ENCODE assay signal across 3 cellular contexts in genomic region chr5:68946728-68947127, GRCh38.
"Had no signal": no experiment of that assay in that cellular context is flagged by ENCODE, and none has a peak within 500 bp of the region (broad histone marks: within the 10 kb centered on the region; RNA-seq: fewer than 3 reads in every experiment).

No MANE protein-coding gene starts in this region.

- ATAC-seq: GM12878 had no signal

- H3K4me3 ChIP-seq: GM12878 had no signal

- DNase-seq: GDM1, GF-D8 had no signal
